ENCODE assay signal across 8 cellular contexts in the genomic region with DNA sequence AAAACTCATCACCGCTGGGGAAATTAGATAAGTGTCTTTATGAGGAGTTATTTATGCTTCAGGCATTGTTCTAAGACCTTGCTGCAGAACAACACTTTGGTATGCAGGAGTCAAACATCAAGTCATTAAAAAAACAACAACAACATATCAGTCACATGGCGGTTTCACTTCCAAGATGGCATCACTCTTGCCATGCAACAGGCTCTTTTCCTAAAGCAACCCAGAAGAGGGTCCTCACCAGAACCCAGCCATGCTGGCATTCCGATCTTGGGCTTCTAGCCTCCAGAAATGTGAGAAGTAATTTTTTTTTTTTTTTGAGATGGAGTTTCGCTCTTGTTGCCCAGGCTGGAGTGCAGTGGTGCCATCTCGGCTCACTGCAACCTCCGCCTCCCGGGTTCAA.
"Had no signal": no experiment of that assay in that cellular context is flagged by ENCODE, and none has a peak within 500 bp of the region (broad histone marks: within the 10 kb centered on the region; RNA-seq: fewer than 3 reads in every experiment).

No MANE protein-coding gene starts in this region.

- DNase-seq: GDM1, GF-D8 had no signal

- FAIRE-seq: G401.6, GM12878, GM12891, GM12892, GM18507, GM19239 had no signal

- ATAC-seq: GM12878 had no signal

- H3K4me3 ChIP-seq: GM12878 had no signal
